Comparison of ENCODE assay signal across 18 cellular contexts in genomic region chr10:95729323-95730055, GRCh38. TPM values are rescaled to one million over a fixed set of nuclear protein-coding genes. Genes with fewer than 3 reads are reported as not detected.
A peak's percentile ranks its signal among the peaks of the same experiment; 100 is the strongest.
DNase-seq lines count a peak whose midpoint lies in the region; ATAC-seq, FAIRE-seq and TF ChIP-seq lines count a peak whose summit lies in the region.
"Had no signal": no experiment of that assay in that cellular context is flagged by ENCODE, and none has a peak within 500 bp of the region (broad histone marks: within the 10 kb centered on the region; RNA-seq: fewer than 3 reads in every experiment).

No MANE protein-coding gene starts in this region.

- peaks cover 8% of the 10 kb centered on the region; the same call in 2 of the 3 replicates for H3K9me3 ChIP-seq in GM12878 (replicated peaks; ENCODE audit: control insufficient read depth, insufficient read depth, low read length)
- H3K9me3 ChIP-seq in right atrium auricular region: peaks cover 0 to 20% of the 10 kb centered on the region in 2 donors

- TF ChIP-seq RAD21 in GM12878 (IDR thresholded peaks at IDR 0.05; ENCODE audit: insufficient read depth, low read depth, low read length): no peak

- in situ Hi-C loops in GM12878 (cut with MboI): no loop called here

- TF ChIP-seq CTCF in GM12878 (IDR thresholded peaks at IDR 0.05 in 2 of 3, conservative IDR thresholded peaks at IDR 0.05 in 1 of 3; ENCODE audit: control insufficient read depth in 2 of 3, extremely low read depth in 1 of 3, insufficient read depth in 1 of 3, low read depth in 3 of 3, low read length in 3 of 3): no peak
- no peak for TF ChIP-seq CTCF in right atrium auricular region (IDR thresholded peaks at IDR 0.05)

- intact Hi-C loops in GM12878 (cut with micrococcal nuclease; ENCODE audit: unreplicated experiment): no loop called here

- FAIRE-seq in GM12878 (lab: Jason Lieb, UNC): no peak

- RAD21 ChIA-PET in GM12878 (lab: Charles Lee; ENCODE audit: unreplicated experiment): interaction anchor here (1.0 to 1.6 kb wide), 6 partner anchors 36 to 111 kb away, joined by 3 to 10 read pairs (median 4); partner anchors contain the start of gene TCTN3

- ATAC-seq in GM12878 (no peak), HG02840 (IDR thresholded peaks at IDR 0.05; ENCODE audit: low FRiP score, unreplicated experiment) (no peak)
- ATAC-seq: activated CD4-positive, CD25-positive, alpha-beta regulatory T cell treated with anti-CD3 and anti-CD28 coated beads, Interleukin-2, amount 50 U/mL, for 24 hours; naive thymus-derived CD8-positive, alpha-beta T cell had no signal

- peak; percentile 59 for DNase-seq in GDM1 (lab: John Stamatoyannopoulos, UW)
- no peak for DNase-seq in GM12878 (ENCODE audit: low read depth, low spot score)
- no peak for DNase-seq in right atrium auricular region (ENCODE audit: low spot score)
- DNase-seq in pulmonary artery endothelial cell (ENCODE audit: low read depth, low spot score): peak; percentile 73
- no peak for DNase-seq in NCI-H2081 treated with DMSO at 0.1 percent for 48 hours (lab: John Stamatoyannopoulos, UW)
- no peak for DNase-seq in RKO (ENCODE audit: low spot score)
- no peak for DNase-seq in NCI-H526 treated with DMSO at 0.1 percent for 48 hours (lab: John Stamatoyannopoulos, UW)
- DNase-seq: activated naive CD4-positive, alpha-beta T cell; CD8-positive, alpha-beta memory T cell; hypothalamus; kidney glomerular epithelial cell; naive thymus-derived CD8-positive, alpha-beta T cell; NCI-H1048; NCI-H2171; T-helper 1 cell had no signal

- peak overlapping the region; percentile 39; the same call in 1 of the 2 replicates for H2AFZ ChIP-seq in GM12878 (ENCODE audit: control insufficient read depth, low read depth, low read length)

- no peaks in the 10 kb centered on the region for H3K36me3 ChIP-seq in GM12878 (ENCODE audit: control insufficient read depth in 2 of 2, insufficient read depth in 2 of 2, low read length in 1 of 2)
- H3K36me3 ChIP-seq in right atrium auricular region: no peaks in the 10 kb centered on the region

- H3K9ac ChIP-seq in GM12878 (ENCODE audit: control insufficient read depth, insufficient read depth, low read length): no peak overlapping the region

- TF ChIP-seq EP300 in GM12878 (IDR thresholded peaks at IDR 0.05; ENCODE audit: borderline replicate concordance in 1 of 2, control insufficient read depth in 1 of 2, low read depth in 2 of 2, low read length in 2 of 2): no peak

- no peak overlapping the region for H3K27ac ChIP-seq in GM12878 (ENCODE audit: control insufficient read depth, insufficient read depth)
- peak overlapping the region; percentile 4 to 36 for H3K27ac ChIP-seq in right atrium auricular region
- H3K27ac ChIP-seq: RWPE1 had no signal

- no peaks in the 10 kb centered on the region for H4K20me1 ChIP-seq in GM12878 (ENCODE audit: control insufficient read depth, insufficient read depth)

- CTCF ChIA-PET in GM12878 (lab: Yijun Ruan, JAX): interaction anchor here (1.7 to 3.2 kb wide), 3 partner anchors 15 to 113 kb away, joined by 5 to 18 read pairs (median 8); partner anchors contain the start of gene TCTN3

- no peaks in the 10 kb centered on the region for H3K27me3 ChIP-seq in GM12878 (replicated peaks in 1 of 2; ENCODE audit: control insufficient read depth in 2 of 2, insufficient read depth in 2 of 2, low read length in 1 of 2)
- H3K27me3 ChIP-seq in right atrium auricular region: no peaks in the 10 kb centered on the region

- no peak for TF ChIP-seq POLR2A in GM12878 (IDR thresholded peaks at IDR 0.05; ENCODE audit: low read depth, low read length)

- SMC1A ChIA-PET in GM12878 (lab: Charles Lee; ENCODE audit: uncharacterized antibody, unreplicated experiment): interaction anchor here (1.2 to 2.7 kb wide), 4 partner anchors 35 to 104 kb away, joined by 3 to 16 read pairs (median 5); partner anchors contain the start of gene TCTN3

- WGBS in GM12878 (ENCODE audit: insufficient coverage, insufficient replicate concordance, low lambda C conversion rate, missing lambda C conversion rate): 94% methylated on average over 3 of the region's 3 CpGs

- no peak overlapping the region for H3K4me2 ChIP-seq in GM12878 (ENCODE audit: control insufficient read depth, insufficient read depth)

- H3K4me3 ChIP-seq in GM12878 (no peak overlapping the region), right atrium auricular region (no peak overlapping the region)

- no TSS peak for BruUV-seq in GM12878 (replicated peaks; lab: Mats Ljungman, UMichigan)

- POLR2A ChIA-PET in GM12878 (lab: Charles Lee): interaction anchor here (1.1 kb wide), 1 partner anchor 36 kb away, joined by 3 read pairs; the partner anchor contains the start of gene TCTN3

- no peaks in the 10 kb centered on the region for H3K79me2 ChIP-seq in GM12878 (ENCODE audit: control insufficient read depth, insufficient read depth, low read length)

- H3K4me1 ChIP-seq in GM12878 (ENCODE audit: control insufficient read depth, insufficient read depth, low read length) (peaks cover 7% of the 10 kb centered on the region), right atrium auricular region (no peaks in the 10 kb centered on the region)

TF ChIP-seq in GM12878, 131 proteins besides CTCF, POLR2A, EP300 and RAD21 (continues in another document):
- TF ChIP-seq, protein P1, sequence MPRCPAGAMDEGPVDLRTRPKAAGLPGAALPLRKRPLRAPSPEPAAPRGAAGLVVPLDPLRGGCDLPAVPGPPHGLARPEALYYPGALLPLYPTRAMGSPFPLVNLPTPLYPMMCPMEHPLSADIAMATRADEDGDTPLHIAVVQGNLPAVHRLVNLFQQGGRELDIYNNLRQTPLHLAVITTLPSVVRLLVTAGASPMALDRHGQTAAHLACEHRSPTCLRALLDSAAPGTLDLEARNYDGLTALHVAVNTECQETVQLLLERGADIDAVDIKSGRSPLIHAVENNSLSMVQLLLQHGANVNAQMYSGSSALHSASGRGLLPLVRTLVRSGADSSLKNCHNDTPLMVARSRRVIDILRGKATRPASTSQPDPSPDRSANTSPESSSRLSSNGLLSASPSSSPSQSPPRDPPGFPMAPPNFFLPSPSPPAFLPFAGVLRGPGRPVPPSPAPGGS (IDR thresholded peaks at IDR 0.05; ENCODE audit: borderline replicate concordance, insufficient read depth, low read depth, low read length, poor library complexity, severe bottlenecking): no peak
- TF ChIP-seq SUZ12 (IDR thresholded peaks at IDR 0.05; ENCODE audit: unreplicated experiment): no peak
- TF ChIP-seq TBL1XR1 (IDR thresholded peaks at IDR 0.05; ENCODE audit: low read depth, low read length): no peak
- no peak for TF ChIP-seq TCF7 (IDR thresholded peaks at IDR 0.05; ENCODE audit: borderline replicate concordance)
- TF ChIP-seq NBN (IDR thresholded peaks at IDR 0.05): no peak
- no peak for TF ChIP-seq YY1 (IDR thresholded peaks at IDR 0.05; ENCODE audit: low read depth, low read length)

RNA-seq across cellular contexts. Expression of gene ENTPD1, which starts 26.5 kb away (rescaled TPM):
- total RNA-seq in GM12878 (2013; cell fraction: nucleolus; rRNA removed): 1,304 and 1,321 TPM in 2 replicates
- total RNA-seq in GM12878 (2014; rRNA removed) (174 and 207 TPM in 2 replicates), GM12878 (2014; rRNA removed; fragmentation: Illumina TruSeq; extraction: Trizol) (211 and 225 TPM in 2 replicates), GM12878 (2021) (191 and 192 TPM in 2 replicates), right atrium auricular region (10 to 100 TPM; 12.3 to 15.0 TPM), pulmonary artery endothelial cell (5.7 and 6.4 TPM in 2 replicates)
- polyA plus RNA-seq in GM12878 (2011; ENCODE audit: low read depth): 134 TPM
- polyA plus RNA-seq in GM12878 (2011; rRNA removed) (413 and 501 TPM in 2 replicates), GM12878 (2014; fragmentation: Illumina TruSeq; extraction: Trizol) (267 and 329 TPM in 2 replicates), GM12878 (2014; fragmentation: Nextera tagmentation; extraction: Ambion mirVana) (100 to 1,000 TPM; 110 to 113 TPM), GM12878 (2014; rRNA removed) (126 and 147 TPM in 2 replicates), GM12878 (2016; fragmentation: Nextera tagmentation; extraction: Ambion mirVana) (100 to 1,000 TPM; 129 to 137 TPM)
- 240 and 247 TPM in 2 replicates for polyA plus RNA-seq in GM12878 (2011; cell fraction: cytosol; rRNA removed)
- polyA plus RNA-seq in GM12878 (2011; cell fraction: nucleus; rRNA removed): 347 and 487 TPM in 2 replicates
- polyA plus RNA-seq in GM12878 (2012): 141 and 153 TPM in 2 replicates
- polyA minus RNA-seq in GM12878 (2011; rRNA and poly(A)+ RNA removed): 467 and 533 TPM in 2 replicates
- 132 and 154 TPM in 2 replicates for polyA minus RNA-seq in GM12878 (2011; cell fraction: cytosol; rRNA and poly(A)+ RNA removed)
- polyA minus RNA-seq in GM12878 (2011; cell fraction: nucleus; rRNA and poly(A)+ RNA removed): 363 and 434 TPM in 2 replicates

RNA-seq across cellular contexts. Expression of gene TCTN3, which starts 35.8 kb away (rescaled TPM):
- 63.8 and 67.8 TPM in 2 replicates for total RNA-seq in GM12878 (2013; cell fraction: nucleolus; rRNA removed)
- total RNA-seq in GM12878 (2014; rRNA removed) (31.4 and 36.1 TPM in 2 replicates), GM12878 (2014; rRNA removed; fragmentation: Illumina TruSeq; extraction: Trizol) (21.7 and 23.9 TPM in 2 replicates), GM12878 (2021) (27.0 and 27.1 TPM in 2 replicates), right atrium auricular region (10 to 100 TPM; 14.1 to 15.6 TPM), pulmonary artery endothelial cell (28.6 and 35.8 TPM in 2 replicates)
- polyA plus RNA-seq in GM12878 (2011; ENCODE audit: low read depth): 17.2 TPM
- polyA plus RNA-seq in GM12878 (2011; rRNA removed) (36.2 and 45.0 TPM in 2 replicates), GM12878 (2014; fragmentation: Illumina TruSeq; extraction: Trizol) (31.1 and 33.4 TPM in 2 replicates), GM12878 (2014; fragmentation: Nextera tagmentation; extraction: Ambion mirVana) (10 to 100 TPM; 20.0 to 24.0 TPM), GM12878 (2014; rRNA removed) (23.2 and 25.0 TPM in 2 replicates), GM12878 (2016; fragmentation: Nextera tagmentation; extraction: Ambion mirVana) (10 to 100 TPM; 46.7 to 48.7 TPM)
- polyA plus RNA-seq in GM12878 (2011; cell fraction: cytosol; rRNA removed): 40.8 and 45.2 TPM in 2 replicates
- 38.9 and 44.1 TPM in 2 replicates for polyA plus RNA-seq in GM12878 (2011; cell fraction: nucleus; rRNA removed)
- 16.8 and 20.9 TPM in 2 replicates for polyA plus RNA-seq in GM12878 (2012)
- polyA minus RNA-seq in GM12878 (2011; rRNA and poly(A)+ RNA removed): 48.1 and 62.2 TPM in 2 replicates
- polyA minus RNA-seq in GM12878 (2011; cell fraction: cytosol; rRNA and poly(A)+ RNA removed): 19.2 and 20.3 TPM in 2 replicates
- 39.7 and 77.6 TPM in 2 replicates for polyA minus RNA-seq in GM12878 (2011; cell fraction: nucleus; rRNA and poly(A)+ RNA removed)

Comparison
In these comparisons a context has a peak if more than half of its experiments do, and no peak if none do; other contexts are left out.
1. DNase-seq: peak in GDM1 (single experiment) and pulmonary artery endothelial cell (single experiment); none in GM12878 (single experiment), right atrium auricular region (single experiment), NCI-H2081 treated with DMSO at 0.1 percent for 48 hours (single experiment), RKO (single experiment) and NCI-H526 treated with DMSO at 0.1 percent for 48 hours (single experiment).
2. RNA of gene ENTPD1, which starts 26.5 kb away (total RNA-seq): 174 to 1,321 TPM in GM12878; 12.3 to 15.0 TPM in right atrium auricular region and 5.7 to 6.4 TPM in pulmonary artery endothelial cell; every median in the first group is over 10 times any median in the second.